ENCODE assay signal across 2 cellular contexts in genomic region chr14:41607119-41607785, GRCh38.
TF ChIP-seq lines count a peak whose summit lies in the region.

No MANE protein-coding gene starts in this region.

TF ChIP-seq in K562, 482 proteins besides CTCF, POLR2A, EP300 and RAD21 (continued from another document):
- no peak for TF ChIP-seq ETS1 (conservative IDR thresholded peaks at IDR 0.05; ENCODE audit: control insufficient read depth, low read depth, low read length)
- no peak for TF ChIP-seq AFF1 (IDR thresholded peaks at IDR 0.05; ENCODE audit: low read depth in 1 of 2, partially characterized antibody in 2 of 2)
- no peak for TF ChIP-seq ZNF780A (CRISPR knock-in tag; IDR thresholded peaks at IDR 0.05)
- TF ChIP-seq HDAC2 (IDR thresholded peaks at IDR 0.05) = no peak
- TF ChIP-seq CGGBP1 (CRISPR knock-in tag; IDR thresholded peaks at IDR 0.05) = no peak

TF ChIP-seq in liver, 16 proteins besides CTCF, POLR2A, EP300 and RAD21 (continued from another document):
- no peak for TF ChIP-seq MAX (IDR thresholded peaks at IDR 0.05)
- no peak for TF ChIP-seq EGR1 (IDR thresholded peaks at IDR 0.05; ENCODE audit: low read depth in 2 of 2)
- TF ChIP-seq, protein P1, sequence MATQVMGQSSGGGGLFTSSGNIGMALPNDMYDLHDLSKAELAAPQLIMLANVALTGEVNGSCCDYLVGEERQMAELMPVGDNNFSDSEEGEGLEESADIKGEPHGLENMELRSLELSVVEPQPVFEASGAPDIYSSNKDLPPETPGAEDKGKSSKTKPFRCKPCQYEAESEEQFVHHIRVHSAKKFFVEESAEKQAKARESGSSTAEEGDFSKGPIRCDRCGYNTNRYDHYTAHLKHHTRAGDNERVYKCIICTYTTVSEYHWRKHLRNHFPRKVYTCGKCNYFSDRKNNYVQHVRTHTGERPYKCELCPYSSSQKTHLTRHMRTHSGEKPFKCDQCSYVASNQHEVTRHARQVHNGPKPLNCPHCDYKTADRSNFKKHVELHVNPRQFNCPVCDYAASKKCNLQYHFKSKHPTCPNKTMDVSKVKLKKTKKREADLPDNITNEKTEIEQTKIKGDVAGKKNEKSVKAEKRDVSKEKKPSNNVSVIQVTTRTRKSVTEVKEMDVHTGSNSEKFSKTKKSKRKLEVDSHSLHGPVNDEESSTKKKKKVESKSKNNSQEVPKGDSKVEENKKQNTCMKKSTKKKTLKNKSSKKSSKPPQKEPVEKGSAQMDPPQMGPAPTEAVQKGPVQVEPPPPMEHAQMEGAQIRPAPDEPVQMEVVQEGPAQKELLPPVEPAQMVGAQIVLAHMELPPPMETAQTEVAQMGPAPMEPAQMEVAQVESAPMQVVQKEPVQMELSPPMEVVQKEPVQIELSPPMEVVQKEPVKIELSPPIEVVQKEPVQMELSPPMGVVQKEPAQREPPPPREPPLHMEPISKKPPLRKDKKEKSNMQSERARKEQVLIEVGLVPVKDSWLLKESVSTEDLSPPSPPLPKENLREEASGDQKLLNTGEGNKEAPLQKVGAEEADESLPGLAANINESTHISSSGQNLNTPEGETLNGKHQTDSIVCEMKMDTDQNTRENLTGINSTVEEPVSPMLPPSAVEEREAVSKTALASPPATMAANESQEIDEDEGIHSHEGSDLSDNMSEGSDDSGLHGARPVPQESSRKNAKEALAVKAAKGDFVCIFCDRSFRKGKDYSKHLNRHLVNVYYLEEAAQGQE (IDR thresholded peaks at IDR 0.05) = no peak
- TF ChIP-seq YY1 (IDR thresholded peaks at IDR 0.05) = no peak
- TF ChIP-seq FOXA1 (IDR thresholded peaks at IDR 0.05) = no peak
- TF ChIP-seq JUND (IDR thresholded peaks at IDR 0.05) = no peak
- no peak for TF ChIP-seq GABPA (IDR thresholded peaks at IDR 0.05 in 1 of 2, conservative IDR thresholded peaks at IDR 0.05 in 1 of 2)
